13 cellular contexts compared by ENCODE assay signal in the genomic region with DNA sequence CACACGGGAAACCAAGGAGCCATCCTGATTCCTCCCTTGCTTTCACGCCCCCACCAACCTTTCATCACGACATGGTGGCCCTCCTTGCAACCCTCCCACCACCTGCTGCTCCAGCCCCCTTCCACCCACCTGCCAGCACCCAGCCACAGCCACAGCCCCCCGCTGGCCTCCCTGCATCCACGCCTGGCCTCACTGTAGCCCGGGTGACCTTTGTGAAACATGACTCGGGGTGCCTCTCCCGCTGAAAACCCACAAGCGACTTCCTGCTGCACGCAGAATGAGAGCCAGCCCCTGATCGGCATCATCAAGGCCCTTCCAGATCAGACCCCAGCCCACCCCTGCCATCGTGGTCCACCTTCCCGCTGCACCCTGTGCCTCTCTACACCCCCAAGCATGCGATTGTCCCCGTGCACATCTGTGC. TPM values are rescaled to one million over a fixed set of nuclear protein-coding genes. Genes with fewer than 3 reads are reported as not detected.
DNase-seq lines count a peak whose midpoint lies in the region; ATAC-seq and TF ChIP-seq lines count a peak whose summit lies in the region.
"Had no signal": no experiment of that assay in that cellular context is flagged by ENCODE, and none has a peak within 500 bp of the region (broad histone marks: within the 10 kb centered on the region; RNA-seq: fewer than 3 reads in every experiment).

No MANE protein-coding gene starts in this region.

- WGBS in body of pancreas, 2 donors = 55 to 67% methylated on average over 12 to 15 of the region's 15 CpGs

- H3K4me3 ChIP-seq in HEK293 (ENCODE audit: low read depth, low read length) (no peak overlapping the region), body of pancreas (no peak overlapping the region)
- H3K4me3 ChIP-seq: hepatocyte, right lobe of liver, thoracic aorta had no signal

- intact Hi-C loops in body of pancreas (cut with DNase I) = no loop called here

- peaks cover 6% of the 10 kb centered on the region for H3K27me3 Mint-ChIP-seq in endothelial cell (ENCODE audit: unreplicated experiment)

- CTCF ChIA-PET in HEK293 (lab: Yijun Ruan, JAX) = interaction anchor here (1.2 to 10.5 kb wide), 4 partner anchors 10 to 96 kb away, joined by 4 to 94 read pairs (median 8); no protein-coding TSS in a partner anchor

- TF ChIP-seq CTCF in HEK293 (tag by site-specific recombination; IDR thresholded peaks at IDR 0.05) (no peak), endothelial cell (IDR thresholded peaks at IDR 0.05; ENCODE audit: unreplicated experiment) (no peak), body of pancreas (IDR thresholded peaks at IDR 0.05) (no peak)

- no peak overlapping the region for H3K27ac Mint-ChIP-seq in endothelial cell (ENCODE audit: unreplicated experiment)

- H3K36me3 ChIP-seq in HEK293 (ENCODE audit: control insufficient read depth in 2 of 2, insufficient read depth in 1 of 2, low read length in 2 of 2) (peaks cover 7 to 10% of the 10 kb centered on the region in 2 experiments; a peak in 2 of 3 replicates), body of pancreas (replicated peaks in 1 of 2; ENCODE audit: insufficient read depth in 1 of 2, low read depth in 2 of 2) (peaks cover 0 to 3% of the 10 kb centered on the region in 2 donors)
- H3K36me3 ChIP-seq: right lobe of liver had no signal

- peak; percentile 44 for DNase-seq in activated CD8-positive, alpha-beta memory T cell treated with anti-CD3 and anti-CD28 coated beads, Interleukin-2, amount 50 U/mL, for 24 hours (ENCODE audit: extremely low read depth)
- DNase-seq in endothelial cell (ENCODE audit: low spot score) = no peak
- peak; percentile 60 for DNase-seq in stimulated activated CD8-positive, alpha-beta memory T cell treated with anti-CD3 and anti-CD28 coated beads, Interleukin-4, amount 100 ng/mL, for 24 hours (ENCODE audit: low read depth)
- DNase-seq in NCI-H2081 treated with DMSO at 0.1 percent for 48 hours (lab: John Stamatoyannopoulos, UW) = no peak
- DNase-seq in body of pancreas = no peak
- DNase-seq: DMS 273 treated with DMSO at 0.1 percent for 48 hours, midbrain, right lobe of liver had no signal

- H3K27me3 ChIP-seq in body of pancreas = no peaks in the 10 kb centered on the region
- H3K27me3 ChIP-seq: hepatocyte, right lobe of liver had no signal

- no peak overlapping the region for H3K27ac ChIP-seq in HEK293 (ENCODE audit: extremely low read depth, low read depth, low read length)
- no peak overlapping the region for H3K27ac ChIP-seq in body of pancreas
- H3K27ac ChIP-seq: hepatocyte, right lobe of liver, thoracic aorta had no signal

- ATAC-seq in GM18498 (IDR thresholded peaks at IDR 0.05; ENCODE audit: unreplicated experiment) (no peak), HG03108 (IDR thresholded peaks at IDR 0.05; ENCODE audit: unreplicated experiment) (no peak), body of pancreas (no peak)
- ATAC-seq: right lobe of liver had no signal

- 0 out of 2 replicates have a peak, but pooled peaks cover 3% of the 10 kb centered on the region for H3K4me1 ChIP-seq in HEK293 (ENCODE audit: control insufficient read depth, insufficient read depth, low read length)
- H3K4me1 ChIP-seq in body of pancreas = peaks cover 12% of the 10 kb centered on the region
- H3K4me1 ChIP-seq: right lobe of liver had no signal

- H3K9me3 ChIP-seq in HEK293 (ENCODE audit: control insufficient read depth, insufficient read depth, low read depth, low read length) (no peaks in the 10 kb centered on the region), body of pancreas (no peaks in the 10 kb centered on the region)
- H3K9me3 ChIP-seq: right lobe of liver, thoracic aorta had no signal

- peaks cover 4% of the 10 kb centered on the region for H3K4me1 Mint-ChIP-seq in endothelial cell (ENCODE audit: unreplicated experiment)

- no peaks in the 10 kb centered on the region for H3K9me3 Mint-ChIP-seq in endothelial cell (ENCODE audit: unreplicated experiment)

- TF ChIP-seq POLR2A in body of pancreas (IDR thresholded peaks at IDR 0.05) = no peak

- peak overlapping the region; percentile 23 for H3K4me3 Mint-ChIP-seq in endothelial cell (ENCODE audit: unreplicated experiment)

- POLR2A ChIA-PET in HEK293 (lab: Yijun Ruan, JAX) = interaction anchor here (1.1 to 1.2 kb wide), 2 partner anchors 8 to 10 kb away, joined by 3 read pairs; no protein-coding TSS in a partner anchor

- H3K36me3 Mint-ChIP-seq in endothelial cell (ENCODE audit: low read depth, unreplicated experiment) = peaks cover 4% of the 10 kb centered on the region

TF ChIP-seq in HEK293, 187 proteins besides CTCF, POLR2A, EP300 and RAD21:
- TF ChIP-seq ZNF692 (tag by site-specific recombination; IDR thresholded peaks at IDR 0.05) = no peak
- peak; percentile 91 for TF ChIP-seq ZIC2 (tag by site-specific recombination; IDR thresholded peaks at IDR 0.05)
- TF ChIP-seq GLIS2 (tag by site-specific recombination; IDR thresholded peaks at IDR 0.05) = peak; percentile 32; the same call in 1 of the 2 replicates
- TF ChIP-seq ZFHX2 (tag by site-specific recombination; conservative IDR thresholded peaks at IDR 0.05) = peak; percentile 72; the same call in 1 of the 2 replicates
- peak; percentile 87 for TF ChIP-seq EGR2 (tag by site-specific recombination; IDR thresholded peaks at IDR 0.05; ENCODE audit: low read depth)

RNA-seq across cellular contexts. Expression of gene POP4, which starts 14.9 kb away (rescaled TPM):
- total RNA-seq in endothelial cell (ENCODE audit: unreplicated experiment) (48.8 TPM), body of pancreas (10 to 100 TPM; 12.2 to 51.6 TPM)

RNA-seq across cellular contexts. Expression of gene PLEKHF1, which starts 44.3 kb away (rescaled TPM):
- total RNA-seq in endothelial cell (ENCODE audit: unreplicated experiment) (0.77 TPM), body of pancreas (10 to 100 TPM; 13.5 to 16.5 TPM)

Comparison
In these comparisons a context has a peak if more than half of its experiments do, and no peak if none do; other contexts are left out.
1. DNase-seq: peak in activated CD8-positive, alpha-beta memory T cell treated with anti-CD3 and anti-CD28 coated beads, Interleukin-2, amount 50 U/mL, for 24 hours (single experiment) and stimulated activated CD8-positive, alpha-beta memory T cell treated with anti-CD3 and anti-CD28 coated beads, Interleukin-4, amount 100 ng/mL, for 24 hours (single experiment); none in endothelial cell (single experiment), NCI-H2081 treated with DMSO at 0.1 percent for 48 hours (single experiment) and body of pancreas (0 of 4).